ENCODE assay signal across 28 cellular contexts in genomic region chr2:31268344-31268743, GRCh38. TPM values are rescaled to one million over a fixed set of nuclear protein-coding genes. Genes with fewer than 3 reads are reported as not detected.
DNase-seq lines count a peak whose midpoint lies in the region; ATAC-seq and TF ChIP-seq lines count a peak whose summit lies in the region.
"Had no signal": no experiment of that assay in that cellular context is flagged by ENCODE, and none has a peak within 500 bp of the region (broad histone marks: within the 10 kb centered on the region; RNA-seq: fewer than 3 reads in every experiment).

No MANE protein-coding gene starts in this region.

- no peaks in the 10 kb centered on the region for H3K36me3 Mint-ChIP-seq in T-helper 17 cell (ENCODE audit: low read depth)
- H3K36me3 Mint-ChIP-seq: natural killer cell treated with Interleukin-12 subunit alpha and Interleukin-12 subunit beta and Interleukin-15 and Interleukin-18, amount 100 ng/mL, for 72 hours had no signal

- H3K27me3 Mint-ChIP-seq in T-helper 17 cell, result peaks cover 14% of the 10 kb centered on the region
- H3K27me3 Mint-ChIP-seq: activated CD8-positive, alpha-beta T cell treated with anti-CD3 and anti-CD28 coated beads for 36 hours; activated naive CD8-positive, alpha-beta T cell treated with anti-CD3 and anti-CD28 coated beads, Interleukin-2, amount 50 U/mL, for 24 hours; IgD-negative memory B cell had no signal

- no peak overlapping the region for H3K4me3 ChIP-seq in epithelial cell of esophagus (ENCODE audit: low read length)
- no peak overlapping the region for H3K4me3 ChIP-seq in thoracic aorta
- H3K4me3 ChIP-seq: colonic mucosa, esophagus muscularis mucosa, HAP-1 had no signal

- peak overlapping the region; percentile 67 to 79 for H3K27ac ChIP-seq in thoracic aorta
- H3K27ac ChIP-seq: 22Rv1, colonic mucosa, esophagus muscularis mucosa had no signal

- no peaks in the 10 kb centered on the region for H3K27me3 ChIP-seq in thoracic aorta (replicated peaks; ENCODE audit: insufficient read depth)
- H3K27me3 ChIP-seq: colonic mucosa had no signal

- H3K4me3 Mint-ChIP-seq in T-helper 17 cell, result no peak overlapping the region
- H3K4me3 Mint-ChIP-seq: activated CD8-positive, alpha-beta T cell treated with anti-CD3 and anti-CD28 coated beads for 36 hours; activated naive CD8-positive, alpha-beta T cell treated with anti-CD3 and anti-CD28 coated beads, Interleukin-2, amount 50 U/mL, for 24 hours; CD4-positive, alpha-beta memory T cell; natural killer cell treated with Interleukin-12 subunit alpha and Interleukin-12 subunit beta and Interleukin-15 and Interleukin-18, amount 100 ng/mL, for 72 hours had no signal

- no peak for ATAC-seq in T-helper 17 cell
- no peak for ATAC-seq in thoracic aorta (ENCODE audit: insufficient number of reproducible peaks, low FRiP score, low read depth)
- ATAC-seq in HG02973 (IDR thresholded peaks at IDR 0.05; ENCODE audit: unreplicated experiment), result no peak
- ATAC-seq: activated CD4-positive, CD25-positive, alpha-beta regulatory T cell treated with anti-CD3 and anti-CD28 coated beads, Interleukin-2, amount 50 U/mL, for 24 hours; activated CD8-positive, alpha-beta T cell treated with anti-CD3 and anti-CD28 coated beads for 36 hours; activated naive CD8-positive, alpha-beta T cell treated with anti-CD3 and anti-CD28 coated beads, Interleukin-2, amount 50 U/mL, for 24 hours had no signal

- H3K4me1 ChIP-seq in thoracic aorta (ENCODE audit: control insufficient read depth in 1 of 2, low read depth in 2 of 2), result peaks cover 20 to 36% of the 10 kb centered on the region in 2 donors
- H3K4me1 ChIP-seq: colonic mucosa, HAP-1 had no signal

- H3K4me1 Mint-ChIP-seq in T-helper 17 cell, result peaks cover 2% of the 10 kb centered on the region
- H3K4me1 Mint-ChIP-seq: activated naive CD8-positive, alpha-beta T cell treated with anti-CD3 and anti-CD28 coated beads, Interleukin-2, amount 50 U/mL, for 24 hours; CD4-positive, alpha-beta memory T cell had no signal

- H3K9me3 ChIP-seq in T-helper 17 cell (ENCODE audit: control insufficient read depth, low read length, poor library complexity, severe bottlenecking) (no peaks in the 10 kb centered on the region), thoracic aorta (no peaks in the 10 kb centered on the region)
- H3K9me3 ChIP-seq: colonic mucosa, esophagus muscularis mucosa, HAP-1 had no signal

- peaks cover 4% of the 10 kb centered on the region for H3K36me3 ChIP-seq in thoracic aorta
- H3K36me3 ChIP-seq: colonic mucosa, HAP-1 had no signal

- DNase-seq in DMS 273 (lab: John Stamatoyannopoulos, UW; ENCODE audit: unreplicated experiment), result peak; percentile 31
- no peak for DNase-seq in DMS 273 treated with DMSO at 0.1 percent for 48 hours (lab: John Stamatoyannopoulos, UW)
- no peak for DNase-seq in T-helper 17 cell
- peak; percentile 14 for DNase-seq in epithelial cell of esophagus (ENCODE audit: low read depth)
- no peak for DNase-seq in thoracic aorta (ENCODE audit: low spot score)
- no peak for DNase-seq in HK-2 (ENCODE audit: unreplicated experiment)
- no peak for DNase-seq in DMS153 (lab: John Stamatoyannopoulos, UW)
- DNase-seq: activated CD8-positive, alpha-beta T cell treated with anti-CD3 and anti-CD28 coated beads for 36 hours; activated gamma-delta T cell; activated naive CD8-positive, alpha-beta T cell treated with anti-CD3 and anti-CD28 coated beads, Interleukin-2, amount 50 U/mL, for 24 hours; CD4-positive, alpha-beta memory T cell; colonic mucosa; effector memory CD4-positive, alpha-beta T cell; GDM1; islet precursor cell; NCI-H1105; NCI-H2029; NCI-H226; NCI-H748 treated with DMSO at 0.1 percent for 48 hours; right cardiac atrium; SW 1271 had no signal

- TF ChIP-seq CTCF in epithelial cell of esophagus (IDR thresholded peaks at IDR 0.05; ENCODE audit: insufficient read depth, low read depth, low read length, missing control alignments) (peak; percentile 26), thoracic aorta (IDR thresholded peaks at IDR 0.05) (no peak)

- H3K27ac Mint-ChIP-seq in T-helper 17 cell, result peak overlapping the region; percentile 34
- H3K27ac Mint-ChIP-seq: activated CD8-positive, alpha-beta T cell treated with anti-CD3 and anti-CD28 coated beads for 36 hours; activated naive CD8-positive, alpha-beta T cell treated with anti-CD3 and anti-CD28 coated beads, Interleukin-2, amount 50 U/mL, for 24 hours; CD4-positive, alpha-beta memory T cell; natural killer cell treated with Interleukin-12 subunit alpha and Interleukin-12 subunit beta and Interleukin-15 and Interleukin-18, amount 100 ng/mL, for 72 hours had no signal

RNA-seq across cellular contexts. Expression of gene EHD3, which starts 34.4 kb away (rescaled TPM):
- total RNA-seq in T-helper 17 cell (10 to 100 TPM in 1 of 2 donors, 1 to 10 TPM in 1; 3.9 to 23.5 TPM), thoracic aorta (10 to 100 TPM; 35.8 to 61.6 TPM)

RNA-seq across cellular contexts. Expression of gene CAPN14, which starts 51.0 kb away (rescaled TPM):
- total RNA-seq in T-helper 17 cell (under 1 TPM; 0.18 to 0.65 TPM), thoracic aorta (under 1 TPM in 1 of 2 donors, not detected in 1; 0.14 TPM)

Comparison
In these comparisons a context has a peak if more than half of its experiments do, and no peak if none do; other contexts are left out.
1. DNase-seq: peak in DMS 273 (single experiment) and epithelial cell of esophagus (single experiment); none in DMS 273 treated with DMSO at 0.1 percent for 48 hours (single experiment), T-helper 17 cell (0 of 3), thoracic aorta (single experiment), HK-2 (single experiment) and DMS153 (single experiment).